Comparison of ENCODE assay signal across 8 cellular contexts in genomic region chr9:107737987-107738743, GRCh38.
DNase-seq lines count a peak whose midpoint lies in the region; ATAC-seq and TF ChIP-seq lines count a peak whose summit lies in the region.

No MANE protein-coding gene starts in this region.

- H3K4me1 ChIP-seq in right atrium auricular region (peaks cover 0 to 51% of the 10 kb centered on the region in 2 donors), thyroid gland (peaks cover 28 to 42% of the 10 kb centered on the region in 2 donors)

- DNase-seq in LNCaP clone FGC (ENCODE audit: low read depth) = peak; percentile 49
- peak; percentile 91 for DNase-seq in right atrium auricular region (ENCODE audit: low spot score)
- DNase-seq in thyroid gland = peak; percentile 13 to 27
- DNase-seq in NK-92 (lab: John Stamatoyannopoulos, UW; ENCODE audit: unreplicated experiment) = no peak
- DNase-seq in NCI-H187 treated with DMSO at 0.1 percent for 48 hours (lab: John Stamatoyannopoulos, UW) = no peak
- no peak for DNase-seq in occipital lobe (lab: John Stamatoyannopoulos, UW)

- 65 to 79% methylated on average over 16 to 17 of the region's 17 CpGs for WGBS in thyroid gland, 2 donors

- H3K27ac ChIP-seq in VCaP (peak overlapping the region; percentile 77), right atrium auricular region (peak overlapping the region; percentile 75 to 76), thyroid gland (peak overlapping the region in 2 of 3 donors; percentile 43 to 63)

- H3K4me3 ChIP-seq in LNCaP clone FGC (ENCODE audit: low read depth, low read length) (no peak overlapping the region), right atrium auricular region (no peak overlapping the region), thyroid gland (replicated peaks in 1 of 3) (no peak overlapping the region)

- TF ChIP-seq POLR2A in thyroid gland (IDR thresholded peaks at IDR 0.05) = no peak

- H3K27me3 ChIP-seq in right atrium auricular region (no peaks in the 10 kb centered on the region), thyroid gland (no peaks in the 10 kb centered on the region)

- no peak for ATAC-seq in GM21515 (IDR thresholded peaks at IDR 0.05; ENCODE audit: unreplicated experiment)

- TF ChIP-seq CTCF in LNCaP clone FGC (IDR thresholded peaks at IDR 0.05; ENCODE audit: control insufficient read depth, extremely low read depth, insufficient read depth) (no peak), VCaP (conservative IDR thresholded peaks at IDR 0.05) (no peak), right atrium auricular region (IDR thresholded peaks at IDR 0.05) (no peak), thyroid gland (IDR thresholded peaks at IDR 0.05) (no peak)

- no peaks in the 10 kb centered on the region for H3K9me3 ChIP-seq in right atrium auricular region
- no peaks in the 10 kb centered on the region for H3K9me3 ChIP-seq in thyroid gland

- intact Hi-C loops in thyroid gland (cut with DNase I) = no loop called here

- H3K36me3 ChIP-seq in right atrium auricular region = no peaks in the 10 kb centered on the region
- no peaks in the 10 kb centered on the region for H3K36me3 ChIP-seq in thyroid gland

Comparison
In these comparisons a context has a peak if more than half of its experiments do, and no peak if none do; other contexts are left out.
1. DNase-seq: peak in LNCaP clone FGC (single experiment), right atrium auricular region (single experiment) and thyroid gland (2 of 2); none in NK-92 (single experiment), NCI-H187 treated with DMSO at 0.1 percent for 48 hours (single experiment) and occipital lobe (single experiment).
2. Peak in every context shown above with its lines, with median percentiles within 50 percentile points of each other: H3K27ac ChIP-seq.